Comparison of ENCODE assay signal across 9 cellular contexts in genomic region chr16:21638573-21638975, GRCh38.
DNase-seq lines count a peak whose midpoint lies in the region; ATAC-seq lines count a peak whose summit lies in the region.
"Had no signal": no experiment of that assay in that cellular context is flagged by ENCODE, and none has a peak within 500 bp of the region (broad histone marks: within the 10 kb centered on the region; RNA-seq: fewer than 3 reads in every experiment).

No MANE protein-coding gene starts in this region.

- H3K27ac Mint-ChIP-seq in T-helper 2 cell treated with Interferon-gamma antibody and Interleukin-4, amounts not matched to agents 5 μg/mL and 100 μg/mL, for 36 hours: peak overlapping the region; percentile 67
- H3K27ac Mint-ChIP-seq in stimulated activated memory B cell treated with anti-CD40 and anti-IgM and Interleukin-4, amounts not matched to agents 10 μg/mL and 1 μg/mL and 100 μg/mL, for 72 hours: peak overlapping the region; percentile 1

- no peaks in the 10 kb centered on the region for H3K27me3 Mint-ChIP-seq in T-helper 2 cell treated with Interferon-gamma antibody and Interleukin-4, amounts not matched to agents 5 μg/mL and 100 μg/mL, for 36 hours (ENCODE audit: low read depth)
- no peaks in the 10 kb centered on the region for H3K27me3 Mint-ChIP-seq in stimulated activated memory B cell treated with anti-CD40 and anti-IgM and Interleukin-4, amounts not matched to agents 10 μg/mL and 1 μg/mL and 100 μg/mL, for 72 hours

- ATAC-seq in stimulated activated memory B cell treated with anti-CD40 and anti-IgM and Interleukin-4, amounts not matched to agents 10 μg/mL and 1 μg/mL and 100 μg/mL, for 72 hours: no peak
- ATAC-seq in HG03432 (IDR thresholded peaks at IDR 0.05; ENCODE audit: unreplicated experiment) (no peak), HG03159 (IDR thresholded peaks at IDR 0.05; ENCODE audit: unreplicated experiment) (no peak), GM21825 (IDR thresholded peaks at IDR 0.05; ENCODE audit: unreplicated experiment) (no peak)

- no peaks in the 10 kb centered on the region for H3K9me3 Mint-ChIP-seq in T-helper 2 cell treated with Interferon-gamma antibody and Interleukin-4, amounts not matched to agents 5 μg/mL and 100 μg/mL, for 36 hours
- no peaks in the 10 kb centered on the region for H3K9me3 Mint-ChIP-seq in stimulated activated memory B cell treated with anti-CD40 and anti-IgM and Interleukin-4, amounts not matched to agents 10 μg/mL and 1 μg/mL and 100 μg/mL, for 72 hours
- H3K9me3 Mint-ChIP-seq: neural crest cell had no signal

- H3K4me1 Mint-ChIP-seq in T-helper 2 cell treated with Interferon-gamma antibody and Interleukin-4, amounts not matched to agents 5 μg/mL and 100 μg/mL, for 36 hours (ENCODE audit: low read depth): peaks cover 21% of the 10 kb centered on the region
- peaks cover 12% of the 10 kb centered on the region for H3K4me1 Mint-ChIP-seq in stimulated activated memory B cell treated with anti-CD40 and anti-IgM and Interleukin-4, amounts not matched to agents 10 μg/mL and 1 μg/mL and 100 μg/mL, for 72 hours

- peak overlapping the region; percentile 6 for H3K4me3 Mint-ChIP-seq in T-helper 2 cell treated with Interferon-gamma antibody and Interleukin-4, amounts not matched to agents 5 μg/mL and 100 μg/mL, for 36 hours
- no peak overlapping the region for H3K4me3 Mint-ChIP-seq in stimulated activated memory B cell treated with anti-CD40 and anti-IgM and Interleukin-4, amounts not matched to agents 10 μg/mL and 1 μg/mL and 100 μg/mL, for 72 hours
- H3K4me3 Mint-ChIP-seq: neural crest cell had no signal

- peak; percentile 30 for DNase-seq in activated naive CD4-positive, alpha-beta T cell treated with Interleukin-2 at 50 U/mL for 16 hours
- DNase-seq in activated naive CD4-positive, alpha-beta T cell treated with anti-CD3 and anti-CD28 coated beads, Interleukin-2, amount 50 U/mL, for 16 hours: no peak
- DNase-seq in T-helper 2 cell treated with Interferon-gamma antibody and Interleukin-4, amounts not matched to agents 5 μg/mL and 100 μg/mL, for 36 hours (ENCODE audit: low spot score): peak; percentile 34
- peak; percentile 12 for DNase-seq in fibroblast of gingiva (ENCODE audit: low read depth)

- H3K36me3 Mint-ChIP-seq in T-helper 2 cell treated with Interferon-gamma antibody and Interleukin-4, amounts not matched to agents 5 μg/mL and 100 μg/mL, for 36 hours (ENCODE audit: low read depth): peaks cover 5% of the 10 kb centered on the region
- peaks cover 15% of the 10 kb centered on the region for H3K36me3 Mint-ChIP-seq in stimulated activated memory B cell treated with anti-CD40 and anti-IgM and Interleukin-4, amounts not matched to agents 10 μg/mL and 1 μg/mL and 100 μg/mL, for 72 hours
